23 cellular contexts compared by ENCODE assay signal in genomic region chr9:78786794-78787193, GRCh38.
DNase-seq lines count a peak whose midpoint lies in the region; ATAC-seq, FAIRE-seq and TF ChIP-seq lines count a peak whose summit lies in the region.
"Had no signal": no experiment of that assay in that cellular context is flagged by ENCODE, and none has a peak within 500 bp of the region (broad histone marks: within the 10 kb centered on the region; RNA-seq: fewer than 3 reads in every experiment).

No MANE protein-coding gene starts in this region.

- H3K4me2 ChIP-seq in A549: no peak overlapping the region
- peak overlapping the region; percentile 39 for H3K4me2 ChIP-seq in astrocyte (ENCODE audit: low read length)

- H3K36me3 Mint-ChIP-seq in HFFc6 (ENCODE audit: low read depth) (peaks cover 13% of the 10 kb centered on the region), astrocyte (ENCODE audit: low read depth, unreplicated experiment) (no peaks in the 10 kb centered on the region)
- H3K36me3 Mint-ChIP-seq: CD4-positive, alpha-beta memory T cell had no signal

- TF ChIP-seq POLR2A in A549 (IDR thresholded peaks at IDR 0.05; ENCODE audit: low read length): no peak

- H3K79me2 ChIP-seq in astrocyte (ENCODE audit: insufficient read depth, low read length): no peaks in the 10 kb centered on the region

- H3K4me1 Mint-ChIP-seq in HFFc6 (ENCODE audit: low read depth) (peaks cover 61% of the 10 kb centered on the region), astrocyte (ENCODE audit: low read depth, unreplicated experiment) (peaks cover 24% of the 10 kb centered on the region)
- H3K4me1 Mint-ChIP-seq: CD4-positive, alpha-beta memory T cell had no signal

- TF ChIP-seq EP300 in A549 (IDR thresholded peaks at IDR 0.05): no peak

- CTCF ChIA-PET in A549 (lab: Yijun Ruan, JAX): interaction anchor here (1.1 kb wide), 1 partner anchor 9 kb away, joined by 5 read pairs; no protein-coding TSS in a partner anchor

- H3K9me3 ChIP-seq in A549: 0 out of 3 replicates have a peak, but pooled peaks cover 5% of the 10 kb centered on the region
- H3K9me3 ChIP-seq in astrocyte (ENCODE audit: insufficient read depth, low read depth, low read length): no peaks in the 10 kb centered on the region

- POLR2A ChIA-PET in A549 (lab: Yijun Ruan, JAX): no interaction called here

- no peak for FAIRE-seq in A549 (lab: Jason Lieb, UNC)
- peak; percentile 62 for FAIRE-seq in astrocyte (lab: Jason Lieb, UNC)
- FAIRE-seq: keratinocyte had no signal

- H3K27me3 Mint-ChIP-seq in HFFc6 (ENCODE audit: insufficient read depth) (no peaks in the 10 kb centered on the region), astrocyte (ENCODE audit: low read depth, unreplicated experiment) (no peaks in the 10 kb centered on the region)
- H3K27me3 Mint-ChIP-seq: CD4-positive, alpha-beta memory T cell had no signal

- no peaks in the 10 kb centered on the region for H4K20me1 ChIP-seq in astrocyte (ENCODE audit: insufficient read depth, low read length)

- H3K27ac Mint-ChIP-seq in HFFc6 (peak overlapping the region; percentile 96), astrocyte (ENCODE audit: unreplicated experiment) (peak overlapping the region; percentile 73)
- H3K27ac Mint-ChIP-seq: CD4-positive, alpha-beta memory T cell had no signal

- no peak for TF ChIP-seq CTCF in A549 (IDR thresholded peaks at IDR 0.05)
- TF ChIP-seq CTCF in HFFc6 (IDR thresholded peaks at IDR 0.05): no peak
- no peak for TF ChIP-seq CTCF in astrocyte (IDR thresholded peaks at IDR 0.05; ENCODE audit: insufficient read depth, low read depth, low read length)

- H3K4me3 Mint-ChIP-seq in HFFc6 (peak overlapping the region; percentile 43), astrocyte (ENCODE audit: unreplicated experiment) (no peak overlapping the region)
- H3K4me3 Mint-ChIP-seq: CD4-positive, alpha-beta memory T cell; neural crest cell had no signal

- H3K36me3 ChIP-seq in astrocyte (ENCODE audit: insufficient read depth, low read length): no peaks in the 10 kb centered on the region
- H3K36me3 ChIP-seq: heart right ventricle had no signal

- peak; percentile 3 to 15 for DNase-seq in A549 (ENCODE audit: low read depth in 1 of 2, low spot score in 1 of 2)
- peak; percentile 75 for DNase-seq in HFFc6
- peak; percentile 70 for DNase-seq in astrocyte (ENCODE audit: low read depth)
- DNase-seq in glomerular endothelial cell (ENCODE audit: extremely low read depth, low read depth, low spot score): peak; percentile 37
- DNase-seq in activated CD8-positive, alpha-beta memory T cell treated with anti-CD3 and anti-CD28 coated beads for 24 hours: no peak
- no peak for DNase-seq in NCI-H82 treated with DMSO at 0.1 percent for 48 hours (lab: John Stamatoyannopoulos, UW; ENCODE audit: unreplicated experiment)
- no peak for DNase-seq in NCI-H446 (lab: John Stamatoyannopoulos, UW)
- DNase-seq: activated CD8-positive, alpha-beta memory T cell treated with anti-CD3 and anti-CD28 coated beads, Interleukin-2, amount 50 U/mL, for 4 hours; activated gamma-delta T cell treated with Interleukin-2 at 50 U/mL for 16 hours; aorta; CD4-positive, alpha-beta memory T cell; DMS79 treated with DMSO at 0.1 percent for 48 hours; heart right ventricle; midbrain; NCI-H2081; NCI-H526; stimulated activated naive CD4-positive, alpha-beta T cell; trophoblast cell had no signal

- H3K4me1 ChIP-seq in A549 (0 out of 3 replicates have a peak, but pooled peaks cover 9% of the 10 kb centered on the region), astrocyte (ENCODE audit: insufficient read depth, low read length) (peaks cover 14% of the 10 kb centered on the region)
- H3K4me1 ChIP-seq: heart right ventricle had no signal

- H3K9ac ChIP-seq in astrocyte (ENCODE audit: low read length): no peak overlapping the region

- ATAC-seq in A549 (no peak; a peak in 1 of 6 replicates), GM18873 (IDR thresholded peaks at IDR 0.05; ENCODE audit: low FRiP score, unreplicated experiment) (no peak)
- ATAC-seq: heart right ventricle had no signal

- TF ChIP-seq RAD21 in A549 (conservative IDR thresholded peaks at IDR 0.05 in 1 of 2, IDR thresholded peaks at IDR 0.05 in 1 of 2): no peak

- no peaks in the 10 kb centered on the region for H3K27me3 ChIP-seq in astrocyte (ENCODE audit: insufficient read depth, low read length)
- H3K27me3 ChIP-seq: heart right ventricle had no signal

- 61% methylated on average over 3 of the region's 3 CpGs for WGBS in A549 (ENCODE audit: missing lambda C conversion rate)

- H3K9me3 Mint-ChIP-seq in HFFc6 (peaks cover 12% of the 10 kb centered on the region; the same call in 1 of the 2 replicates), astrocyte (ENCODE audit: unreplicated experiment) (no peaks in the 10 kb centered on the region)

- peak overlapping the region; percentile 16 for H2AFZ ChIP-seq in astrocyte (ENCODE audit: low read depth, low read length)

- H3K27ac ChIP-seq in A549 (peak overlapping the region in 1 of 2 experiments; percentile 16; a peak in 2 of 6 replicates), astrocyte (ENCODE audit: low read depth, low read length) (peak overlapping the region; percentile 15)
- H3K27ac ChIP-seq: coronary artery, heart right ventricle, SK-N-MC had no signal

- H3K4me3 ChIP-seq in A549: no peak overlapping the region
- no peak overlapping the region for H3K4me3 ChIP-seq in astrocyte (ENCODE audit: insufficient read depth, low read depth, low read length)
- H3K4me3 ChIP-seq: coronary artery, heart right ventricle, SK-N-MC had no signal

TF ChIP-seq in A549, 52 proteins besides CTCF, POLR2A, EP300 and RAD21:
- TF ChIP-seq, protein P1, sequence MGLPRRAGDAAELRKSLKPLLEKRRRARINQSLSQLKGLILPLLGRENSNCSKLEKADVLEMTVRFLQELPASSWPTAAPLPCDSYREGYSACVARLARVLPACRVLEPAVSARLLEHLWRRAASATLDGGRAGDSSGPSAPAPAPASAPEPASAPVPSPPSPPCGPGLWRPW (IDR thresholded peaks at IDR 0.05): no peak
- TF ChIP-seq, protein P2, sequence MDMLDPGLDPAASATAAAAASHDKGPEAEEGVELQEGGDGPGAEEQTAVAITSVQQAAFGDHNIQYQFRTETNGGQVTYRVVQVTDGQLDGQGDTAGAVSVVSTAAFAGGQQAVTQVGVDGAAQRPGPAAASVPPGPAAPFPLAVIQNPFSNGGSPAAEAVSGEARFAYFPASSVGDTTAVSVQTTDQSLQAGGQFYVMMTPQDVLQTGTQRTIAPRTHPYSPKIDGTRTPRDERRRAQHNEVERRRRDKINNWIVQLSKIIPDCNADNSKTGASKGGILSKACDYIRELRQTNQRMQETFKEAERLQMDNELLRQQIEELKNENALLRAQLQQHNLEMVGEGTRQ (IDR thresholded peaks at IDR 0.05): no peak
- TF ChIP-seq MAZ (IDR thresholded peaks at IDR 0.05; ENCODE audit: borderline replicate concordance, low read depth, low read length): no peak
- TF ChIP-seq FOSL2 (IDR thresholded peaks at IDR 0.05): no peak
- TF ChIP-seq FOSL2 (CRISPR knock-in tag; IDR thresholded peaks at IDR 0.05): no peak
TF ChIP-seq in A549: peak in this region for 0.

Comparison
In these comparisons a context has a peak if more than half of its experiments do, and no peak if none do; other contexts are left out.
1. DNase-seq: peak in A549 (2 of 2), HFFc6 (single experiment), astrocyte (single experiment) and glomerular endothelial cell (single experiment); none in activated CD8-positive, alpha-beta memory T cell treated with anti-CD3 and anti-CD28 coated beads for 24 hours (single experiment), NCI-H82 treated with DMSO at 0.1 percent for 48 hours (single experiment) and NCI-H446 (0 of 2).